In genomic region chr7:6399351-6399750, GRCh38 we compare ENCODE assay signal across 17 cellular contexts. TPM values are rescaled to one million over a fixed set of nuclear protein-coding genes. Genes with fewer than 3 reads are reported as not detected.
DNase-seq lines count a peak whose midpoint lies in the region; ATAC-seq and TF ChIP-seq lines count a peak whose summit lies in the region.
"Had no signal": no experiment of that assay in that cellular context is flagged by ENCODE, and none has a peak within 500 bp of the region (broad histone marks: within the 10 kb centered on the region; RNA-seq: fewer than 3 reads in every experiment).

No MANE protein-coding gene starts in this region.

- H3K36me3 ChIP-seq in Caco-2 (ENCODE audit: control insufficient read depth, insufficient read depth, low read length) (peaks cover 4% of the 10 kb centered on the region), adipocyte (ENCODE audit: control insufficient read depth, insufficient read depth, low read length, severe bottlenecking) (peaks cover 33% of the 10 kb centered on the region), heart right ventricle (peaks cover 0 to 84% (median 27%) of the 10 kb centered on the region in 9 donors), sigmoid colon (peaks cover 5 to 43% (median 28%) of the 10 kb centered on the region in 4 donors)
- H3K36me3 ChIP-seq: ovary had no signal

- no peak overlapping the region for H3K9ac ChIP-seq in adipocyte (ENCODE audit: low read length)

- peak overlapping the region; percentile 19 for H3K27ac Mint-ChIP-seq in Caco-2 (ENCODE audit: unreplicated experiment)
- H3K27ac Mint-ChIP-seq: B cell had no signal

- H3K9me3 Mint-ChIP-seq in Caco-2 (ENCODE audit: unreplicated experiment), result no peaks in the 10 kb centered on the region

- H3K9me3 ChIP-seq in Caco-2 (no peaks in the 10 kb centered on the region), adipocyte (ENCODE audit: control insufficient read depth, low read length) (no peaks in the 10 kb centered on the region), heart right ventricle (no peaks in the 10 kb centered on the region), sigmoid colon (no peaks in the 10 kb centered on the region)
- H3K9me3 ChIP-seq: ovary, transverse colon had no signal

- no peak for TF ChIP-seq EP300 in sigmoid colon (IDR thresholded peaks at IDR 0.05)

- CTCF ChIA-PET in Caco-2 (lab: Charles Lee), result interaction anchor here (0.5 kb wide), 1 partner anchor 26 kb away, joined by 4 read pairs; no protein-coding TSS in a partner anchor

- H3K4me1 Mint-ChIP-seq in Caco-2 (ENCODE audit: low read depth, unreplicated experiment), result peaks cover 28% of the 10 kb centered on the region

- H3K27me3 ChIP-seq in Caco-2 (replicated peaks; ENCODE audit: control insufficient read depth, insufficient read depth, low read length) (no peaks in the 10 kb centered on the region), adipocyte (replicated peaks; ENCODE audit: control insufficient read depth, insufficient read depth, low read length) (no peaks in the 10 kb centered on the region), heart right ventricle (no peaks in the 10 kb centered on the region), sigmoid colon (no peaks in the 10 kb centered on the region)
- H3K27me3 ChIP-seq: ovary, transverse colon had no signal

- H3K4me3 Mint-ChIP-seq in Caco-2 (ENCODE audit: unreplicated experiment), result no peak overlapping the region
- H3K4me3 Mint-ChIP-seq: B cell had no signal

- H3K27me3 Mint-ChIP-seq in Caco-2 (ENCODE audit: insufficient read depth, unreplicated experiment), result no peaks in the 10 kb centered on the region
- H3K27me3 Mint-ChIP-seq: B cell had no signal

- DNase-seq in Caco-2 (no peak), adipocyte (ENCODE audit: low read depth) (no peak), heart right ventricle (no peak), sigmoid colon (no peak), NCI-H446 (lab: John Stamatoyannopoulos, UW) (no peak), OCI-M2 (lab: John Stamatoyannopoulos, UW; ENCODE audit: unreplicated experiment) (no peak), NCI-H2196 treated with DMSO at 0.1 percent for 48 hours (lab: John Stamatoyannopoulos, UW; ENCODE audit: unreplicated experiment) (no peak), DMS153 (lab: John Stamatoyannopoulos, UW) (no peak)
- DNase-seq: activated naive CD4-positive, alpha-beta T cell treated with anti-CD3 and anti-CD28 coated beads, Interleukin-2, amount 50 U/mL, for 16 hours; cerebellar nuclear complex; DND-41; MM.1S; NCI-H2107; ovary; transverse colon had no signal

- H3K4me3 ChIP-seq in Caco-2 (ENCODE audit: low read depth, low read length), result no peak overlapping the region
- peak overlapping the region; percentile 32 for H3K4me3 ChIP-seq in adipocyte (ENCODE audit: low read length)
- peak overlapping the region in 5 of 10 donors; percentile 0 to 25 (median 14) for H3K4me3 ChIP-seq in heart right ventricle
- H3K4me3 ChIP-seq in sigmoid colon, result no peak overlapping the region
- H3K4me3 ChIP-seq: ovary, transverse colon had no signal

- intact Hi-C loops in Caco-2 (cut with micrococcal nuclease; ENCODE audit: unreplicated experiment) (no loop called here), heart right ventricle (cut with DNase I) (no loop called here), sigmoid colon (cut with DNase I) (no loop called here)

- H3K27ac ChIP-seq in heart right ventricle, result peak overlapping the region in 6 of 10 donors; percentile 7 to 64 (median 36)
- peak overlapping the region in 3 of 4 donors; percentile 8 to 59 (median 55) for H3K27ac ChIP-seq in sigmoid colon
- H3K27ac ChIP-seq: ovary had no signal

- no peak for TF ChIP-seq POLR2A in sigmoid colon (IDR thresholded peaks at IDR 0.05)

- TF ChIP-seq CTCF in Caco-2 (IDR thresholded peaks at IDR 0.05; ENCODE audit: insufficient read depth in 1 of 2, low read depth in 1 of 2, low read length in 1 of 2, severe bottlenecking in 1 of 2, unreplicated experiment in 1 of 2), result no peak
- TF ChIP-seq CTCF in heart right ventricle (IDR thresholded peaks at IDR 0.05), result no peak
- TF ChIP-seq CTCF in sigmoid colon (IDR thresholded peaks at IDR 0.05), result no peak

- no TSS peak for BruUV-seq in Caco-2 (replicated peaks; lab: Mats Ljungman, UMichigan)

- H3K36me3 Mint-ChIP-seq in Caco-2 (ENCODE audit: insufficient read depth, unreplicated experiment), result peaks cover 90% of the 10 kb centered on the region

- 70 to 78% methylated on average over 8 of the region's 8 CpGs for WGBS in heart right ventricle, 2 donors
- WGBS in sigmoid colon, 2 donors, result 91 to 92% methylated on average over 8 of the region's 8 CpGs

- POLR2A ChIA-PET in Caco-2 (lab: Charles Lee), result no interaction called here

- ATAC-seq in heart right ventricle, result peak in 6 of 8 donors; percentile 22 to 54 (median 36)
- ATAC-seq: HCT116 had no signal

- H3K4me1 ChIP-seq in Caco-2 (peaks cover 7% of the 10 kb centered on the region; the same call in 1 of the 2 replicates), adipocyte (ENCODE audit: control insufficient read depth, insufficient read depth, low read length) (peaks cover 35% of the 10 kb centered on the region), heart right ventricle (peaks cover 19 to 76% (median 60%) of the 10 kb centered on the region in 9 donors), sigmoid colon (peaks cover 0 to 55% (median 48%) of the 10 kb centered on the region in 4 donors)

RNA-seq across cellular contexts. Expression of gene RAC1, which starts 25.0 kb away (rescaled TPM):
- total RNA-seq in Caco-2 (2022) (307 and 319 TPM in 2 replicates), heart right ventricle (100 to 1,000 TPM; 115 to 180 (median 137) TPM), sigmoid colon (100 to 1,000 TPM; 117 to 170 (median 140) TPM)
- polyA plus RNA-seq in heart right ventricle (100 to 1,000 TPM; 164 to 205 TPM), sigmoid colon (100 to 1,000 TPM; 286 to 382 (median 352) TPM)

RNA-seq across cellular contexts. Expression of gene DAGLB, which starts 48.4 kb away (rescaled TPM):
- total RNA-seq in Caco-2 (2022) (25.8 and 32.6 TPM in 2 replicates), heart right ventricle (10 to 100 TPM in 1 of 10 donors, 1 to 10 TPM in 9; 4.8 to 10.5 (median 5.7) TPM), sigmoid colon (10 to 100 TPM in 2 of 4 donors, 1 to 10 TPM in 2; 7.5 to 11.7 (median 9.7) TPM)
- polyA plus RNA-seq in heart right ventricle (10 to 100 TPM in 1 of 2 donors, 1 to 10 TPM in 1; 7.3 to 12.9 TPM), sigmoid colon (10 to 100 TPM in 1 of 3 donors, 1 to 10 TPM in 2; 3.0 to 10.9 (median 4.9) TPM)

RNA-seq across cellular contexts. Expression of gene FAM220A, which starts 50.6 kb away (rescaled TPM):
- total RNA-seq in Caco-2 (2022) (15.3 and 17.1 TPM in 2 replicates), heart right ventricle (10 to 100 TPM; 16.0 to 39.4 (median 19.1) TPM), sigmoid colon (10 to 100 TPM; 13.3 to 21.9 (median 20.3) TPM)
- polyA plus RNA-seq in heart right ventricle (10 to 100 TPM; 12.4 to 15.1 TPM), sigmoid colon (10 to 100 TPM in 2 of 3 donors, 1 to 10 TPM in 1; 8.9 to 13.6 (median 10.2) TPM)
